In the genomic region with DNA sequence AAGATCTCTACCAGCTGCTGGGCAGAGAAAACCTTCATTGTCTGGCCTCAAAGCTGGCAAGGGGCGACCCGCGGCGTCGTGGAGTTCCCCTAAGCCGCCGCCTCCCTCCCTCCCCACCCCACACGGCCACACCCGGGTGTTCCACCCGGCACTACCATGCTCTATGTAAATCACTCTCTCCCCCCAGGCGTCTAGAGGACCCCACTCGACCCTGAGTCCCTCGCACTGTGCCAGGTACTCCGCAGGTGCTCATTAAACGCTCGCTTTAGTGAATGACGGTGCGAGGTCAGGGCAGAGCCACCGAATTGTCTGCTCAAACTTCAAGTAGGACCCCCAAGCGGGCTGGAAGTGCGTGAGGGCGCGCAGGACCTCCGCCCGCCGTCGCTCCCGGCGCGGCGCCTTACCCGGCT, we compare ENCODE assay signal across 8 cellular contexts. TPM values are rescaled to one million over a fixed set of nuclear protein-coding genes. Genes with fewer than 3 reads are reported as not detected.
DNase-seq lines count a peak whose midpoint lies in the region; ATAC-seq and TF ChIP-seq lines count a peak whose summit lies in the region.

No MANE protein-coding gene starts in this region.

- DNase-seq in ACHN, result peak; percentile 37
- peak; percentile 62 for DNase-seq in GM19238 (ENCODE audit: insufficient read length, low spot score)
- peak; percentile 63 for DNase-seq in activated B cell treated with CpG ODN at 0.5 μM for 24 hours
- no peak for DNase-seq in coronary artery (ENCODE audit: low spot score)
- DNase-seq in stomach, result no peak

- H3K4me3 Mint-ChIP-seq in activated B cell treated with CpG ODN at 0.5 μM for 24 hours, result peak overlapping the region; percentile 97

- H3K4me1 ChIP-seq in mucosa of rectum (ENCODE audit: control insufficient read depth in 2 of 2, insufficient read depth in 2 of 2, low read length in 2 of 2), result peaks cover 27 to 37% of the 10 kb centered on the region in 2 donors
- H3K4me1 ChIP-seq in stomach, result peaks cover 36 to 47% (median 41%) of the 10 kb centered on the region in 4 donors

- H3K27ac ChIP-seq in coronary artery (peak overlapping the region; percentile 84 to 86), mucosa of rectum (ENCODE audit: low read depth in 2 of 2, low read length in 2 of 2) (peak overlapping the region; percentile 90 to 92), stomach (peak overlapping the region; percentile 91 to 97 (median 95))

- H3K9me3 Mint-ChIP-seq in activated B cell treated with CpG ODN at 0.5 μM for 24 hours, result peaks cover 17% of the 10 kb centered on the region

- intact Hi-C loops in activated B cell treated with CpG ODN at 0.5 μM for 24 hours (cut with micrococcal nuclease) (loop anchor here (1.0 to 10.0 kb wide), 11 partner anchors 8 to 947 kb away; partner anchors contain the start of gene MKRN1), stomach (cut with DNase I; ENCODE audit: low total_unique reads) (no loop called here)

- H3K27me3 ChIP-seq in mucosa of rectum (ENCODE audit: control insufficient read depth in 2 of 2, insufficient read depth in 2 of 2, low read length in 2 of 2) (no peaks in the 10 kb centered on the region), stomach (no peaks in the 10 kb centered on the region)

- peak overlapping the region; percentile 82 for H3K4me3 ChIP-seq in coronary artery
- peak overlapping the region; percentile 67 to 85 for H3K4me3 ChIP-seq in mucosa of rectum (ENCODE audit: low read length in 2 of 2)
- H3K4me3 ChIP-seq in stomach, result peak overlapping the region; percentile 66 to 80 (median 74)

- WGBS in stomach, 5 donors, result 2 to 15% (median 4%) methylated on average over 18 to 32 of the region's 32 CpGs

- CTCF ChIA-PET in activated B cell treated with CpG ODN at 0.5 μM for 24 hours (lab: Charles Lee), result no interaction called here

- ATAC-seq in HG03439 (IDR thresholded peaks at IDR 0.05; ENCODE audit: unreplicated experiment) (peak; percentile 25), activated B cell treated with CpG ODN at 0.5 μM for 24 hours (ENCODE audit: low read depth) (peak; percentile 68), GM21526 (IDR thresholded peaks at IDR 0.05; ENCODE audit: low FRiP score, unreplicated experiment) (no peak)

- peaks cover 52% of the 10 kb centered on the region for H3K4me1 Mint-ChIP-seq in activated B cell treated with CpG ODN at 0.5 μM for 24 hours

- no peak for TF ChIP-seq CTCF in activated B cell treated with CpG ODN at 0.5 μM for 24 hours (IDR thresholded peaks at IDR 0.05)
- no peak for TF ChIP-seq CTCF in coronary artery (IDR thresholded peaks at IDR 0.05)
- no peak for TF ChIP-seq CTCF in stomach (IDR thresholded peaks at IDR 0.05)

- H3K9me3 ChIP-seq in mucosa of rectum (ENCODE audit: control insufficient read depth in 2 of 2, low read length in 2 of 2), result peaks cover 2% of the 10 kb centered on the region in 2 donors
- peaks cover 0 to 11% (median 9%) of the 10 kb centered on the region in 4 donors for H3K9me3 ChIP-seq in stomach

- H3K36me3 ChIP-seq in mucosa of rectum (ENCODE audit: control insufficient read depth in 2 of 2, insufficient read depth in 2 of 2, low read length in 2 of 2) (peaks cover 1 to 6% of the 10 kb centered on the region in 2 donors), stomach (peaks cover under 1 to 7% (median 6%) of the 10 kb centered on the region in 4 donors)

- H3K36me3 Mint-ChIP-seq in activated B cell treated with CpG ODN at 0.5 μM for 24 hours (ENCODE audit: low read depth), result peaks cover 22% of the 10 kb centered on the region

- POLR2A ChIA-PET in activated B cell treated with CpG ODN at 0.5 μM for 24 hours (lab: Charles Lee), result interaction anchor here (0.7 to 2.6 kb wide), 8 partner anchors 107 to 702 kb away, joined by 3 to 10 read pairs (median 5); partner anchors contain the start of genes KDM7A and LUC7L2

- peak overlapping the region; percentile 98 for H3K27ac Mint-ChIP-seq in activated B cell treated with CpG ODN at 0.5 μM for 24 hours

- no peak for TF ChIP-seq POLR2A in stomach (IDR thresholded peaks at IDR 0.05)

- no peak for TF ChIP-seq EP300 in stomach (IDR thresholded peaks at IDR 0.05)

- no peaks in the 10 kb centered on the region for H3K27me3 Mint-ChIP-seq in activated B cell treated with CpG ODN at 0.5 μM for 24 hours

- in situ Hi-C loops in ACHN (cut with HindIII; ENCODE audit: low pct_ligation_motif_present, low pct_unique_long_range_greater_than_20kb, low sequenced_read_pairs), result no loop called here

- H3K9ac ChIP-seq in mucosa of rectum (ENCODE audit: low read depth in 1 of 2, low read length in 2 of 2), result peak overlapping the region; percentile 84 to 88

RNA-seq across cellular contexts. Expression of gene PARP12, which starts 0.6 kb away (rescaled TPM):
- total RNA-seq in activated B cell treated with CpG ODN at 0.5 μM for 24 hours, result 104 and 128 TPM in 2 replicates
- total RNA-seq in stomach, result 100 to 1,000 TPM in 1 of 5 donors, 10 to 100 TPM in 4; 18.7 to 135 (median 53.1) TPM
- polyA plus RNA-seq in stomach, result 10 to 100 TPM; 13.0 to 20.8 (median 19.1) TPM

Comparison
In these comparisons a context has a peak if more than half of its experiments do, and no peak if none do; other contexts are left out.
1. DNase-seq: peak in ACHN (single experiment), GM19238 (single experiment) and activated B cell treated with CpG ODN at 0.5 μM for 24 hours (single experiment); none in coronary artery (single experiment) and stomach (single experiment).
2. Peak in every context shown above with its lines, with median percentiles within 50 percentile points of each other: H3K27ac ChIP-seq and H3K4me3 ChIP-seq.